Comparison of ENCODE assay signal across 8 cellular contexts in the genomic region with DNA sequence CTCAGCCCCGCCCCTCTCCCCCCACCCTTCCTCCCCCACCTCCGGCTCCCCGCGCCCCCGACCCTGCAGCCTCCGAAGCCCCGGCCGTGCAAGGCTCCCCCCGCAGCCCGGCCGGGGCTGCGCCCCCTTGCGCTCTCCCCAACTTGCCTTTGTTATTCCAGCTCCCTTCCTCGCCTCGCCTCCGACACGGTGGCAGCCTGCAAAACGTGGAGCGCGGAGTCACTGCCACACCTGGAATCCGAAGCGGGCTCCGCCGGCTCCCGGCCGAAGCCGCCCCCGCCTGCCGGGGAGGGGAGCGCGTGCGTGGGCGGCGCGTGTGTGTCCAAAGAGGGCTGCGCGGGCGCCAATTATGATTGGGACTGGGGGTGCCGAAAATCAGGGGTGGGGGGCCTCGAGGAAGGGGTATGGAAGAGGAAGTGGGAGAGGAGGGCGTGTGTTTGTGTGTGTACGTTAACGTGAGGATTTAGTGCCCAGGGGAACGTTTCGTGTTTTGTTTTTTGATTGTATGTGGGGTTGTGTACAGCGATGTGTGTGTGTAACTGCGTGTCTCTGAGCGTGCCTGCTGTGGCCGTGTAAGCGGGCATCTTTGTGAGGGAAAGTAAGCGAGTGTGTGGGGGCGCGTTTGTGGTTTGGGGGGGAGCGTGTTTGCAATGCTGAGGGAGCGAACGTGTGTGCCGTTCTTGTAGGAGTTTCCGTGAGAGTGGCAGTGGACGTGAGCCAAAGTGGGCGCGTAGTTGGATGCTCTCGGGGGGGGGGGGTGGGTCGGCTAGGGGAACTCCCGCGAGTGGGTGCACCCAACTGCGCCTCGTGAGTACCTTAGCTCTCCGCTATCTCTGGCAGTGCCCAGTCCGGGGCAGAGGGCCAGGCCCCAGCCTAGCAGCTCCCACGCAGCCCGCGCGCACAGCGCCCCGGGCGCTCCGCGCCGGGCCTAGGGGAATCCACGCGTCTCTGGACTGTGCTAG. TPM values are rescaled to one million over a fixed set of nuclear protein-coding genes. Genes with fewer than 3 reads are reported as not detected.
A peak's percentile ranks its signal among the peaks of the same experiment; 100 is the strongest.
DNase-seq lines count a peak whose midpoint lies in the region; ATAC-seq and TF ChIP-seq lines count a peak whose summit lies in the region.

No MANE protein-coding gene starts in this region.

- H3K4me3 Mint-ChIP-seq in activated CD8-positive, alpha-beta T cell treated with anti-CD3 and anti-CD28 coated beads for 36 hours = peak overlapping the region; percentile 75

- peak; percentile 31 for TF ChIP-seq POLR2A in right lobe of liver (IDR thresholded peaks at IDR 0.05)

- intact Hi-C loops in activated CD8-positive, alpha-beta T cell treated with anti-CD3 and anti-CD28 coated beads for 36 hours (cut with micrococcal nuclease) = loop anchor here (5.0 kb wide), 1 partner anchor 95 kb away; no protein-coding TSS in a partner anchor
- intact Hi-C loops in right lobe of liver (cut with DNase I) = loop anchor here in 1 of 2 donors (10.0 kb wide), 1 partner anchor 127 kb away; no protein-coding TSS in a partner anchor

- no peak for TF ChIP-seq CTCF in activated CD8-positive, alpha-beta T cell treated with anti-CD3 and anti-CD28 coated beads for 36 hours (IDR thresholded peaks at IDR 0.05)
- peak in 1 of 4 donors; percentile 10 for TF ChIP-seq CTCF in right lobe of liver (IDR thresholded peaks at IDR 0.05)

- H3K27me3 ChIP-seq in right lobe of liver = no peaks in the 10 kb centered on the region

- DNase-seq in AG08396 (ENCODE audit: low spot score) (peak; percentile 90), H4 (ENCODE audit: low spot score) (peak; percentile 80), NCI-H69 (lab: John Stamatoyannopoulos, UW) (peak; percentile 87), ecto neural progenitor cell (ENCODE audit: low spot score) (peak; percentile 97), right lobe of liver (peak; percentile 89 to 92 (median 89))
- DNase-seq in activated CD8-positive, alpha-beta T cell treated with anti-CD3 and anti-CD28 coated beads for 36 hours = peak; percentile 84
- DNase-seq in stimulated activated CD4-positive, alpha-beta T cell treated with anti-CD3 and anti-CD28 coated beads, Interleukin-2, amount 100 ng/mL, for 4 hours (ENCODE audit: low read depth) = peak; percentile 77

- H3K4me3 ChIP-seq in right lobe of liver = peak overlapping the region; percentile 47 to 96 (median 87)

- peaks cover 38% of the 10 kb centered on the region for H3K4me1 Mint-ChIP-seq in activated CD8-positive, alpha-beta T cell treated with anti-CD3 and anti-CD28 coated beads for 36 hours (ENCODE audit: low read depth)

- H3K4me1 ChIP-seq in right lobe of liver = peaks cover 0 to 24% (median 6%) of the 10 kb centered on the region in 4 donors

- no peaks in the 10 kb centered on the region for H3K9me3 Mint-ChIP-seq in activated CD8-positive, alpha-beta T cell treated with anti-CD3 and anti-CD28 coated beads for 36 hours

- H3K27ac ChIP-seq in right lobe of liver = peak overlapping the region in 2 of 3 donors; percentile 69 to 77

- CTCF ChIA-PET in activated CD8-positive, alpha-beta T cell treated with anti-CD3 and anti-CD28 coated beads for 36 hours (lab: Charles Lee) = interaction anchor here (0.8 to 1.0 kb wide), 5 partner anchors 9 to 134 kb away, joined by 3 read pairs; no protein-coding TSS in a partner anchor

- under 1% methylated on average over 41 of the region's 81 CpGs for WGBS in right lobe of liver (ENCODE audit: insufficient coverage, low coverage, low lambda C conversion rate, missing lambda C conversion rate)

- H3K27ac Mint-ChIP-seq in activated CD8-positive, alpha-beta T cell treated with anti-CD3 and anti-CD28 coated beads for 36 hours = peak overlapping the region; percentile 77

- POLR2A ChIA-PET in activated CD8-positive, alpha-beta T cell treated with anti-CD3 and anti-CD28 coated beads for 36 hours (lab: Charles Lee) = interaction anchor here (0.6 to 1.9 kb wide), 7 partner anchors 8 to 226 kb away, joined by 3 to 5 read pairs (median 3); no protein-coding TSS in a partner anchor

- H3K9me3 ChIP-seq in right lobe of liver = no peaks in the 10 kb centered on the region

- no peaks in the 10 kb centered on the region for H3K27me3 Mint-ChIP-seq in activated CD8-positive, alpha-beta T cell treated with anti-CD3 and anti-CD28 coated beads for 36 hours

- H3K36me3 ChIP-seq in right lobe of liver = no peaks in the 10 kb centered on the region

- ATAC-seq in activated CD8-positive, alpha-beta T cell treated with anti-CD3 and anti-CD28 coated beads for 36 hours = peak; percentile 23
- ATAC-seq in right lobe of liver = peak; percentile 32 to 48 (median 38)
- no peak for ATAC-seq in HG03025 (IDR thresholded peaks at IDR 0.05; ENCODE audit: low FRiP score, unreplicated experiment)

- no peaks in the 10 kb centered on the region for H3K36me3 Mint-ChIP-seq in activated CD8-positive, alpha-beta T cell treated with anti-CD3 and anti-CD28 coated beads for 36 hours (ENCODE audit: low read depth)

RNA-seq across cellular contexts. Expression of a gene that starts 1.2 kb away (rescaled TPM):
- total RNA-seq in H4 (2014; rRNA removed; shearing (Covaris generic)) = 10.9 and 13.5 TPM in 2 replicates
- 10 to 100 TPM; 46.5 to 52.2 TPM for total RNA-seq in activated CD8-positive, alpha-beta T cell treated with anti-CD3 and anti-CD28 coated beads for 36 hours
- total RNA-seq in right lobe of liver = 10 to 100 TPM in 5 of 6 experiments, 1 to 10 TPM in 1; 9.9 to 22.8 (median 12.3) TPM
